14 cellular contexts compared by ENCODE assay signal in genomic region chr5:38600334-38601045, GRCh38. TPM values are rescaled to one million over a fixed set of nuclear protein-coding genes. Genes with fewer than 3 reads are reported as not detected.
DNase-seq lines count a peak whose midpoint lies in the region; ATAC-seq, FAIRE-seq and TF ChIP-seq lines count a peak whose summit lies in the region.
"Had no signal": no experiment of that assay in that cellular context is flagged by ENCODE, and none has a peak within 500 bp of the region (broad histone marks: within the 10 kb centered on the region; RNA-seq: fewer than 3 reads in every experiment).

No MANE protein-coding gene starts in this region.

- no peak for TF ChIP-seq EP300 in A549 (IDR thresholded peaks at IDR 0.05)

- H3K4me1 Mint-ChIP-seq in activated CD4-positive, alpha-beta T cell treated with anti-CD3 and anti-CD28 coated beads, Interleukin-2, amount 10 ng/mL, durations not matched to agents 7 days and 5 days, result no peaks in the 10 kb centered on the region

- H3K4me1 ChIP-seq in A549 (peaks cover 48% of the 10 kb centered on the region), adipocyte (ENCODE audit: control insufficient read depth, insufficient read depth, low read length) (peaks cover 40% of the 10 kb centered on the region)

- H3K36me3 Mint-ChIP-seq in activated CD4-positive, alpha-beta T cell treated with anti-CD3 and anti-CD28 coated beads, Interleukin-2, amount 10 ng/mL, durations not matched to agents 7 days and 5 days (ENCODE audit: low read depth), result no peaks in the 10 kb centered on the region

- 85% methylated on average over 3 of the region's 3 CpGs for WGBS in A549 (ENCODE audit: missing lambda C conversion rate)

- H3K9me3 ChIP-seq in A549 (no peaks in the 10 kb centered on the region), adipocyte (ENCODE audit: control insufficient read depth, low read length) (no peaks in the 10 kb centered on the region)

- H3K4me2 ChIP-seq in A549, result peak overlapping the region; percentile 30; the same call in 2 of the 3 replicates

- H3K27me3 Mint-ChIP-seq in activated CD4-positive, alpha-beta T cell treated with anti-CD3 and anti-CD28 coated beads, Interleukin-2, amount 10 ng/mL, durations not matched to agents 7 days and 5 days, result peaks cover 9% of the 10 kb centered on the region

- CTCF ChIA-PET in A549 (lab: Yijun Ruan, JAX), result interaction anchor here (1.2 to 1.7 kb wide), 3 partner anchors 12 to 210 kb away, joined by 3 to 4 read pairs (median 4); no protein-coding TSS in a partner anchor
- CTCF ChIA-PET in activated CD4-positive, alpha-beta T cell treated with anti-CD3 and anti-CD28 coated beads, Interleukin-2, amount 10 ng/mL, durations not matched to agents 7 days and 5 days (lab: Charles Lee), result interaction anchor here (0.7 kb wide), 1 partner anchor 96 kb away, joined by 3 read pairs; no protein-coding TSS in a partner anchor

- H3K4me3 ChIP-seq in A549 (no peak overlapping the region), adipocyte (ENCODE audit: low read length) (no peak overlapping the region)

- H3K27ac ChIP-seq in A549, result peak overlapping the region; percentile 37 to 59; a peak in 4 of 6 replicates

- no peak overlapping the region for H3K27ac Mint-ChIP-seq in activated CD4-positive, alpha-beta T cell treated with anti-CD3 and anti-CD28 coated beads, Interleukin-2, amount 10 ng/mL, durations not matched to agents 7 days and 5 days
- H3K27ac Mint-ChIP-seq: T-helper 1 cell treated with Interleukin-12 subunit alpha and Interleukin-12 subunit beta and Interleukin-4 antibody, amounts not matched to agents 30 μg/mL and 1 μg/mL, for 36 hours had no signal

- no peak overlapping the region for H3K9ac ChIP-seq in adipocyte (ENCODE audit: low read length)

- POLR2A ChIA-PET in A549 (lab: Yijun Ruan, JAX), result no interaction called here
- POLR2A ChIA-PET in activated CD4-positive, alpha-beta T cell treated with anti-CD3 and anti-CD28 coated beads, Interleukin-2, amount 10 ng/mL, durations not matched to agents 7 days and 5 days (lab: Charles Lee), result no interaction called here

- DNase-seq in A549 (ENCODE audit: low read depth in 1 of 2, low spot score in 1 of 2) (peak in 1 of 2 experiments; percentile 28), HT1080 (ENCODE audit: low read depth) (peak; percentile 8), adipocyte (ENCODE audit: low read depth) (peak; percentile 31), kidney tubule cell (ENCODE audit: low spot score) (peak; percentile 34), AG08396 (ENCODE audit: low spot score) (no peak)
- DNase-seq in activated CD4-positive, alpha-beta T cell treated with anti-CD3 and anti-CD28 coated beads, Interleukin-2, amount 10 ng/mL, durations not matched to agents 7 days and 5 days, result no peak
- DNase-seq: activated CD4-positive, alpha-beta T cell treated with anti-CD3 and anti-CD28 coated beads for 4 hours; activated T-cell treated with anti-CD3 and anti-CD28 coated beads, Interleukin-2, amount 50 U/mL, for 4 hours; HCEC 1CT; NK-92 treated with Interleukin-12 subunit alpha and Interleukin-12 subunit beta, amount 100 ng/mL, for 24 hours; substantia nigra had no signal

- no peak for FAIRE-seq in A549 (lab: Jason Lieb, UNC)

- H3K4me3 Mint-ChIP-seq in activated CD4-positive, alpha-beta T cell treated with anti-CD3 and anti-CD28 coated beads, Interleukin-2, amount 10 ng/mL, durations not matched to agents 7 days and 5 days, result no peak overlapping the region
- H3K4me3 Mint-ChIP-seq: activated T-cell treated with anti-CD3 and anti-CD28 coated beads, Interleukin-2, amount 50 U/mL, for 4 hours; T-helper 1 cell treated with Interleukin-12 subunit alpha and Interleukin-12 subunit beta and Interleukin-4 antibody, amounts not matched to agents 30 μg/mL and 1 μg/mL, for 36 hours had no signal

- no peaks in the 10 kb centered on the region for H3K27me3 ChIP-seq in adipocyte (replicated peaks; ENCODE audit: control insufficient read depth, insufficient read depth, low read length)

- H3K9me3 Mint-ChIP-seq in activated CD4-positive, alpha-beta T cell treated with anti-CD3 and anti-CD28 coated beads, Interleukin-2, amount 10 ng/mL, durations not matched to agents 7 days and 5 days, result no peaks in the 10 kb centered on the region
- H3K9me3 Mint-ChIP-seq: activated T-cell treated with anti-CD3 and anti-CD28 coated beads, Interleukin-2, amount 50 U/mL, for 4 hours; T-helper 1 cell treated with Interleukin-12 subunit alpha and Interleukin-12 subunit beta and Interleukin-4 antibody, amounts not matched to agents 30 μg/mL and 1 μg/mL, for 36 hours had no signal

- no peak for TF ChIP-seq RAD21 in A549 (conservative IDR thresholded peaks at IDR 0.05 in 1 of 2, IDR thresholded peaks at IDR 0.05 in 1 of 2)

- no peak for TF ChIP-seq CTCF in A549 (IDR thresholded peaks at IDR 0.05)

- no peak for TF ChIP-seq POLR2A in A549 (IDR thresholded peaks at IDR 0.05; ENCODE audit: low read length)

- ATAC-seq in A549 (no peak), HG02884 (IDR thresholded peaks at IDR 0.05; ENCODE audit: unreplicated experiment) (no peak), HG03175 (IDR thresholded peaks at IDR 0.05; ENCODE audit: unreplicated experiment) (no peak)
- ATAC-seq: activated T-cell treated with anti-CD3 and anti-CD28 coated beads, Interleukin-2, amount 50 U/mL, for 4 hours had no signal

- no peaks in the 10 kb centered on the region for H3K36me3 ChIP-seq in adipocyte (ENCODE audit: control insufficient read depth, insufficient read depth, low read length, severe bottlenecking)

TF ChIP-seq in A549, 52 proteins besides CTCF, POLR2A, EP300 and RAD21:
- no peak for TF ChIP-seq HDAC2 (IDR thresholded peaks at IDR 0.05)
- TF ChIP-seq CEBPB (IDR thresholded peaks at IDR 0.05), result peak; percentile 45; a peak in 2 of 4 replicates
TF ChIP-seq in A549: peak in this region for 1.

RNA-seq across cellular contexts. Expression of gene LIFR, which starts 44.0 kb away (rescaled TPM):
- polyA plus RNA-seq in A549 (2011; rRNA removed) (6.2 and 7.9 TPM in 2 replicates), A549 (2017; fragmentation: RNase III; extraction: RNeasy Plus Mini Kit Qiagen cat#74134 plus additional on column Dnase treatment) (3.8 to 6.2 TPM (median 5.5 TPM) in 3 replicates)
- polyA plus RNA-seq in A549 (2012; cell fraction: cytosol; rRNA removed), result 0.90 and 1.0 TPM in 2 replicates
- 0.97 and 1.3 TPM in 2 replicates for polyA plus RNA-seq in A549 (2012; cell fraction: nucleus; rRNA removed)
- polyA minus RNA-seq in A549 (2011; rRNA and poly(A)+ RNA removed), result 8.2 and 8.8 TPM in 2 replicates
- 3.0 and 4.0 TPM in 2 replicates for total RNA-seq in HT1080 (2014; rRNA removed; shearing (Covaris generic))
- polyA plus RNA-seq in HT1080 (2015; cell fraction: cytosol; rRNA removed), result 2.2 and 3.0 TPM in 2 replicates
- 2.7 and 3.3 TPM in 2 replicates for polyA plus RNA-seq in HT1080 (2015; cell fraction: nucleus; rRNA removed)
- total RNA-seq in activated CD4-positive, alpha-beta T cell treated with anti-CD3 and anti-CD28 coated beads, Interleukin-2, amount 10 ng/mL, durations not matched to agents 7 days and 5 days, result under 1 TPM in 1 of 2 experiments, not detected in 1; 0.12 TPM

Comparison
In these comparisons a context has a peak if more than half of its experiments do, and no peak if none do; other contexts are left out.
1. DNase-seq: peak in HT1080 (single experiment), adipocyte (single experiment) and kidney tubule cell (single experiment); none in activated CD4-positive, alpha-beta T cell treated with anti-CD3 and anti-CD28 coated beads, Interleukin-2, amount 10 ng/mL, durations not matched to agents 7 days and 5 days (single experiment) and AG08396 (single experiment).